In genomic region chr1:27144349-27144748, GRCh38 we compare ENCODE assay signal across 2 cellular contexts.
TF ChIP-seq lines count a peak whose summit lies in the region.

No MANE protein-coding gene starts in this region.

TF ChIP-seq in SK-N-SH, 30 proteins besides CTCF, POLR2A, EP300 and RAD21 (continued from another document):
- TF ChIP-seq, protein P1, sequence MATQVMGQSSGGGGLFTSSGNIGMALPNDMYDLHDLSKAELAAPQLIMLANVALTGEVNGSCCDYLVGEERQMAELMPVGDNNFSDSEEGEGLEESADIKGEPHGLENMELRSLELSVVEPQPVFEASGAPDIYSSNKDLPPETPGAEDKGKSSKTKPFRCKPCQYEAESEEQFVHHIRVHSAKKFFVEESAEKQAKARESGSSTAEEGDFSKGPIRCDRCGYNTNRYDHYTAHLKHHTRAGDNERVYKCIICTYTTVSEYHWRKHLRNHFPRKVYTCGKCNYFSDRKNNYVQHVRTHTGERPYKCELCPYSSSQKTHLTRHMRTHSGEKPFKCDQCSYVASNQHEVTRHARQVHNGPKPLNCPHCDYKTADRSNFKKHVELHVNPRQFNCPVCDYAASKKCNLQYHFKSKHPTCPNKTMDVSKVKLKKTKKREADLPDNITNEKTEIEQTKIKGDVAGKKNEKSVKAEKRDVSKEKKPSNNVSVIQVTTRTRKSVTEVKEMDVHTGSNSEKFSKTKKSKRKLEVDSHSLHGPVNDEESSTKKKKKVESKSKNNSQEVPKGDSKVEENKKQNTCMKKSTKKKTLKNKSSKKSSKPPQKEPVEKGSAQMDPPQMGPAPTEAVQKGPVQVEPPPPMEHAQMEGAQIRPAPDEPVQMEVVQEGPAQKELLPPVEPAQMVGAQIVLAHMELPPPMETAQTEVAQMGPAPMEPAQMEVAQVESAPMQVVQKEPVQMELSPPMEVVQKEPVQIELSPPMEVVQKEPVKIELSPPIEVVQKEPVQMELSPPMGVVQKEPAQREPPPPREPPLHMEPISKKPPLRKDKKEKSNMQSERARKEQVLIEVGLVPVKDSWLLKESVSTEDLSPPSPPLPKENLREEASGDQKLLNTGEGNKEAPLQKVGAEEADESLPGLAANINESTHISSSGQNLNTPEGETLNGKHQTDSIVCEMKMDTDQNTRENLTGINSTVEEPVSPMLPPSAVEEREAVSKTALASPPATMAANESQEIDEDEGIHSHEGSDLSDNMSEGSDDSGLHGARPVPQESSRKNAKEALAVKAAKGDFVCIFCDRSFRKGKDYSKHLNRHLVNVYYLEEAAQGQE (IDR thresholded peaks at IDR 0.05; ENCODE audit: low read depth, low read length): no peak
- TF ChIP-seq RXRA (IDR thresholded peaks at IDR 0.05; ENCODE audit: borderline replicate concordance, low read depth): no peak
- no peak for TF ChIP-seq USF1 (IDR thresholded peaks at IDR 0.05; ENCODE audit: borderline replicate concordance, low read depth)
- TF ChIP-seq MEF2A (IDR thresholded peaks at IDR 0.05; ENCODE audit: borderline replicate concordance, low read depth): no peak
- no peak for TF ChIP-seq GABPA (IDR thresholded peaks at IDR 0.05; ENCODE audit: low read depth)
- no peak for TF ChIP-seq FOXM1 (IDR thresholded peaks at IDR 0.05; ENCODE audit: low read depth)
- TF ChIP-seq RCOR1 (IDR thresholded peaks at IDR 0.05; ENCODE audit: low read length): no peak
- TF ChIP-seq TAF1 (IDR thresholded peaks at IDR 0.05; ENCODE audit: borderline replicate concordance, low read depth, low read length): no peak
- TF ChIP-seq FOSL2 (IDR thresholded peaks at IDR 0.05; ENCODE audit: borderline replicate concordance, low read depth): no peak
- TF ChIP-seq TEAD4 (IDR thresholded peaks at IDR 0.05; ENCODE audit: borderline replicate concordance, insufficient read depth): no peak
- TF ChIP-seq, protein P2, sequence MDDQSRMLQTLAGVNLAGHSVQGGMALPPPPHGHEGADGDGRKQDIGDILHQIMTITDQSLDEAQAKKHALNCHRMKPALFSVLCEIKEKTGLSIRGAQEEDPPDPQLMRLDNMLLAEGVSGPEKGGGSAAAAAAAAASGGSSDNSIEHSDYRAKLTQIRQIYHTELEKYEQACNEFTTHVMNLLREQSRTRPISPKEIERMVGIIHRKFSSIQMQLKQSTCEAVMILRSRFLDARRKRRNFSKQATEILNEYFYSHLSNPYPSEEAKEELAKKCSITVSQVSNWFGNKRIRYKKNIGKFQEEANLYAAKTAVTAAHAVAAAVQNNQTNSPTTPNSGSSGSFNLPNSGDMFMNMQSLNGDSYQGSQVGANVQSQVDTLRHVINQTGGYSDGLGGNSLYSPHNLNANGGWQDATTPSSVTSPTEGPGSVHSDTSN (IDR thresholded peaks at IDR 0.05): no peak
- no peak for TF ChIP-seq MXI1 (IDR thresholded peaks at IDR 0.05; ENCODE audit: low read depth, low read length)
TF ChIP-seq in SK-N-SH: peak in this region for 0.

TF ChIP-seq in SK-N-SH treated with all-trans-retinoic acid at 6 μM for 48 hours, 23 proteins besides CTCF, POLR2A, EP300 and RAD21 (continued from another document):
- TF ChIP-seq, protein P3, sequence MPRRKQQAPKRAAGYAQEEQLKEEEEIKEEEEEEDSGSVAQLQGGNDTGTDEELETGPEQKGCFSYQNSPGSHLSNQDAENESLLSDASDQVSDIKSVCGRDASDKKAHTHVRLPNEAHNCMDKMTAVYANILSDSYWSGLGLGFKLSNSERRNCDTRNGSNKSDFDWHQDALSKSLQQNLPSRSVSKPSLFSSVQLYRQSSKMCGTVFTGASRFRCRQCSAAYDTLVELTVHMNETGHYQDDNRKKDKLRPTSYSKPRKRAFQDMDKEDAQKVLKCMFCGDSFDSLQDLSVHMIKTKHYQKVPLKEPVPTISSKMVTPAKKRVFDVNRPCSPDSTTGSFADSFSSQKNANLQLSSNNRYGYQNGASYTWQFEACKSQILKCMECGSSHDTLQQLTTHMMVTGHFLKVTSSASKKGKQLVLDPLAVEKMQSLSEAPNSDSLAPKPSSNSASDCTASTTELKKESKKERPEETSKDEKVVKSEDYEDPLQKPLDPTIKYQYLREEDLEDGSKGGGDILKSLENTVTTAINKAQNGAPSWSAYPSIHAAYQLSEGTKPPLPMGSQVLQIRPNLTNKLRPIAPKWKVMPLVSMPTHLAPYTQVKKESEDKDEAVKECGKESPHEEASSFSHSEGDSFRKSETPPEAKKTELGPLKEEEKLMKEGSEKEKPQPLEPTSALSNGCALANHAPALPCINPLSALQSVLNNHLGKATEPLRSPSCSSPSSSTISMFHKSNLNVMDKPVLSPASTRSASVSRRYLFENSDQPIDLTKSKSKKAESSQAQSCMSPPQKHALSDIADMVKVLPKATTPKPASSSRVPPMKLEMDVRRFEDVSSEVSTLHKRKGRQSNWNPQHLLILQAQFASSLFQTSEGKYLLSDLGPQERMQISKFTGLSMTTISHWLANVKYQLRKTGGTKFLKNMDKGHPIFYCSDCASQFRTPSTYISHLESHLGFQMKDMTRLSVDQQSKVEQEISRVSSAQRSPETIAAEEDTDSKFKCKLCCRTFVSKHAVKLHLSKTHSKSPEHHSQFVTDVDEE (CRISPR knock-in tag; IDR thresholded peaks at IDR 0.05): no peak
